ENCODE assay signal across 8 cellular contexts in the genomic region with DNA sequence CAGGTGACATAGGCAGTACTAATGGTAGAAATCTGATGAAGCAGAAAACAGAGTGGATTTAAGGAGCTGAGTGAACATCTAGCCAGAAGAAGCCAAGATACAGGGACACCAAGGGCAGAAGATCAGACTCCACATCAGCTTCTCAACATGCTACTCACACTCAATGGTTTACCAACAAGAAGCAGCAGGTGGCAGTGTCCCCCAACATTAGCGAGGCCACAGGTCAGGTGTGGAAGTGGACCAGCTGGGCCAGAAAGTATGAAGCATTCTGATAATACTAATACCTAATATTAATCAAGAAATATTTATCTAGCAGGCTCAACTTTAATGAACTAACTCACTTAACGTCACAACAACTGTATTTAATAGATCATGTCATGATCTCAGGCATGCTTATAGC.
DNase-seq lines count a peak whose midpoint lies in the region; ATAC-seq and TF ChIP-seq lines count a peak whose summit lies in the region.

No MANE protein-coding gene starts in this region.

- intact Hi-C loops in left lung (cut with DNase I): no loop called here

- DNase-seq in GM04503 (ENCODE audit: low read depth): peak; percentile 16
- DNase-seq in activated CD4-positive, CD25-positive, alpha-beta regulatory T cell treated with anti-CD3 and anti-CD28 coated beads, Interleukin-2, amount 50 U/mL, for 72 hours: peak; percentile 34
- DNase-seq in central memory CD8-positive, alpha-beta T cell (ENCODE audit: low spot score in 2 of 2): peak; percentile 19 to 21
- DNase-seq in left lung: peak in 1 of 2 donors; percentile 52
- DNase-seq in stimulated activated CD8-positive, alpha-beta memory T cell treated with anti-CD3 and anti-CD28 coated beads, Interleukin-4, amount 100 ng/mL, for 1 hour (ENCODE audit: low read depth in 2 of 2, low spot score in 1 of 2): peak; percentile 1 to 14
- no peak for DNase-seq in NCI-H1436 (lab: John Stamatoyannopoulos, UW)

- no peaks in the 10 kb centered on the region for H3K36me3 ChIP-seq in left lung

- TF ChIP-seq CTCF in left lung (IDR thresholded peaks at IDR 0.05): peak; percentile 55 to 63

- ATAC-seq in GM21423 (IDR thresholded peaks at IDR 0.05; ENCODE audit: unreplicated experiment): peak; percentile 76
- no peak for ATAC-seq in central memory CD8-positive, alpha-beta T cell (replicated peaks; ENCODE audit: extremely low read depth, poor library complexity, severe bottlenecking)
- peak; percentile 95 for ATAC-seq in left lung

- TF ChIP-seq EP300 in Ishikawa (IDR thresholded peaks at IDR 0.05; ENCODE audit: borderline replicate concordance): no peak

- H3K9me3 ChIP-seq in left lung: no peaks in the 10 kb centered on the region

- H3K4me1 Mint-ChIP-seq in central memory CD8-positive, alpha-beta T cell: no peaks in the 10 kb centered on the region

- no peaks in the 10 kb centered on the region for H3K4me1 ChIP-seq in left lung

- no peak overlapping the region for H3K27ac Mint-ChIP-seq in central memory CD8-positive, alpha-beta T cell (ENCODE audit: low read depth)

- no peak overlapping the region for H3K27ac ChIP-seq in left lung

- H3K4me3 ChIP-seq in left lung: no peak overlapping the region

- H3K27me3 ChIP-seq in left lung: no peaks in the 10 kb centered on the region

- H3K36me3 Mint-ChIP-seq in central memory CD8-positive, alpha-beta T cell (ENCODE audit: insufficient read depth): no peaks in the 10 kb centered on the region

- no peak overlapping the region for H3K4me3 Mint-ChIP-seq in central memory CD8-positive, alpha-beta T cell

- H3K27me3 Mint-ChIP-seq in central memory CD8-positive, alpha-beta T cell: peaks cover 26% of the 10 kb centered on the region

- H3K9me3 Mint-ChIP-seq in central memory CD8-positive, alpha-beta T cell: no peaks in the 10 kb centered on the region

- TF ChIP-seq RAD21 in Ishikawa (IDR thresholded peaks at IDR 0.05; ENCODE audit: low read depth): peak; percentile 88

TF ChIP-seq in Ishikawa, 13 proteins besides CTCF, POLR2A, EP300 and RAD21:
- no peak for TF ChIP-seq TEAD4 (IDR thresholded peaks at IDR 0.05)
- no peak for TF ChIP-seq NFIC (IDR thresholded peaks at IDR 0.05)
- TF ChIP-seq, protein P1, sequence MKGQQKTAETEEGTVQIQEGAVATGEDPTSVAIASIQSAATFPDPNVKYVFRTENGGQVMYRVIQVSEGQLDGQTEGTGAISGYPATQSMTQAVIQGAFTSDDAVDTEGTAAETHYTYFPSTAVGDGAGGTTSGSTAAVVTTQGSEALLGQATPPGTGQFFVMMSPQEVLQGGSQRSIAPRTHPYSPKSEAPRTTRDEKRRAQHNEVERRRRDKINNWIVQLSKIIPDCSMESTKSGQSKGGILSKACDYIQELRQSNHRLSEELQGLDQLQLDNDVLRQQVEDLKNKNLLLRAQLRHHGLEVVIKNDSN (IDR thresholded peaks at IDR 0.05): no peak
- no peak for TF ChIP-seq FOXM1 (IDR thresholded peaks at IDR 0.05; ENCODE audit: borderline replicate concordance, low read depth)
TF ChIP-seq in Ishikawa: peak in this region for 0.
